1 cellular context compared by ENCODE assay signal in the genomic region with DNA sequence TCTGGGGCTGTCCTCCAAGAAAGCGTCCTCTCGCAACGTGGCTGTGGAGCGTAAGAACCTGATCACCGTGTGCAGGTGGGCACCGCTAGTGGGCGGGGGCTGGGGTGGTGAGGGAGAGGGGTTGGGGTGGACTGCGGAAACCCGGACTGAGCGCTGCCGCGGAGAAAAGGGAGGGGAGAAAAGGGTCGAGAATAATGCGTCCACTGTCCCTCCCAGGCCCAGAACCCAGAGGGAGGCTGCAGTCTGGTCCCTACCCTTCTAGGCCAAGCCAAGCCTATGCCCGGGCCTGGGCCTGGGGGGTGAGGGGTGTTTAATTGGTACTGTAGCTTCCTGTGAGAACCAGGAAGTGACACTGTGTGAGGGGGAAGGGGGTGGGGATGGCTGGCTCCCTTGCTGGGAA.
TF ChIP-seq lines count a peak whose summit lies in the region.

No MANE protein-coding gene starts in this region.

TF ChIP-seq in HepG2, 621 proteins besides CTCF, POLR2A, EP300 and RAD21:
- TF ChIP-seq ZNF747 (CRISPR knock-in tag; IDR thresholded peaks at IDR 0.05; ENCODE audit: borderline replicate concordance) (no peak), HMGA1 (CRISPR knock-in tag; conservative IDR thresholded peaks at IDR 0.05) (no peak), RXRB (CRISPR knock-in tag; IDR thresholded peaks at IDR 0.05; ENCODE audit: borderline replicate concordance) (no peak), HOXA7 (CRISPR knock-in tag; IDR thresholded peaks at IDR 0.05) (no peak), PAWR (CRISPR knock-in tag; IDR thresholded peaks at IDR 0.05; ENCODE audit: borderline replicate concordance) (no peak), ZMYM3 (CRISPR knock-in tag; IDR thresholded peaks at IDR 0.05) (no peak), SATB2 (CRISPR knock-in tag; IDR thresholded peaks at IDR 0.05) (no peak), ZNF761 (CRISPR knock-in tag; conservative IDR thresholded peaks at IDR 0.05) (0 out of 2 replicates have a peak, but pooled peaks have one; percentile 5), ZNF546 (CRISPR knock-in tag; conservative IDR thresholded peaks at IDR 0.05) (0 out of 2 replicates have a peak, but pooled peaks have one; percentile 10)
- TF ChIP-seq, protein P1, sequence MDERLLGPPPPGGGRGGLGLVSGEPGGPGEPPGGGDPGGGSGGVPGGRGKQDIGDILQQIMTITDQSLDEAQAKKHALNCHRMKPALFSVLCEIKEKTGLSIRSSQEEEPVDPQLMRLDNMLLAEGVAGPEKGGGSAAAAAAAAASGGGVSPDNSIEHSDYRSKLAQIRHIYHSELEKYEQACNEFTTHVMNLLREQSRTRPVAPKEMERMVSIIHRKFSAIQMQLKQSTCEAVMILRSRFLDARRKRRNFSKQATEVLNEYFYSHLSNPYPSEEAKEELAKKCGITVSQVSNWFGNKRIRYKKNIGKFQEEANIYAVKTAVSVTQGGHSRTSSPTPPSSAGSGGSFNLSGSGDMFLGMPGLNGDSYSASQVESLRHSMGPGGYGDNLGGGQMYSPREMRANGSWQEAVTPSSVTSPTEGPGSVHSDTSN (CRISPR knock-in tag; IDR thresholded peaks at IDR 0.05) = no peak
